ENCODE assay signal across 1 cellular context in genomic region chr12:122951979-122952892, GRCh38.
TF ChIP-seq lines count a peak whose summit lies in the region.

No MANE protein-coding gene starts in this region.

TF ChIP-seq in K562, 482 proteins besides CTCF, POLR2A, EP300 and RAD21 (continues in another document):
- no peak for TF ChIP-seq TCF15 (CRISPR knock-in tag; IDR thresholded peaks at IDR 0.05)
- TF ChIP-seq TAF9B (IDR thresholded peaks at IDR 0.05; ENCODE audit: partially characterized antibody), result no peak
- TF ChIP-seq MIER1 (IDR thresholded peaks at IDR 0.05; ENCODE audit: low read depth), result no peak
- TF ChIP-seq ZNF77 (CRISPR knock-in tag; IDR thresholded peaks at IDR 0.05), result no peak
- no peak for TF ChIP-seq ZNF449 (CRISPR knock-in tag; IDR thresholded peaks at IDR 0.05)
- no peak for TF ChIP-seq CBFA2T2 (conservative IDR thresholded peaks at IDR 0.05)
- no peak for TF ChIP-seq HMG20A (CRISPR knock-in tag; conservative IDR thresholded peaks at IDR 0.05)
- TF ChIP-seq ZKSCAN8 (CRISPR knock-in tag; IDR thresholded peaks at IDR 0.05), result peak; percentile 100
- no peak for TF ChIP-seq MEIS2 (IDR thresholded peaks at IDR 0.05; ENCODE audit: partially characterized antibody)
- TF ChIP-seq ZNF12 (CRISPR knock-in tag; IDR thresholded peaks at IDR 0.05), result peak; percentile 74; the same call in 1 of the 2 replicates
- TF ChIP-seq ETV6 (IDR thresholded peaks at IDR 0.05; ENCODE audit: borderline replicate concordance in 1 of 2, low read depth in 2 of 2, low read length in 1 of 2), result no peak
- no peak for TF ChIP-seq ETV6 (CRISPR knock-in tag; IDR thresholded peaks at IDR 0.05; ENCODE audit: borderline replicate concordance)
- no peak for TF ChIP-seq NRF1 (conservative IDR thresholded peaks at IDR 0.05 in 1 of 2, IDR thresholded peaks at IDR 0.05 in 1 of 2)
- no peak for TF ChIP-seq RAD51 (IDR thresholded peaks at IDR 0.05; ENCODE audit: borderline replicate concordance, low read depth)
- no peak for TF ChIP-seq NR0B1 (IDR thresholded peaks at IDR 0.05; ENCODE audit: partially characterized antibody)
- TF ChIP-seq TAF7 (tag; IDR thresholded peaks at IDR 0.05), result no peak
- peak; percentile 66; the same call in 1 of the 2 replicates for TF ChIP-seq CC2D1A (IDR thresholded peaks at IDR 0.05)
- TF ChIP-seq ZNF121 (CRISPR knock-in tag; conservative IDR thresholded peaks at IDR 0.05), result no peak
- peak; percentile 69 for TF ChIP-seq ZFP36 (IDR thresholded peaks at IDR 0.05; ENCODE audit: low read depth, low read length, partially characterized antibody)
- peak in 1 of 2 experiments; percentile 53; a peak in 1 of 4 replicates for TF ChIP-seq MAZ (CRISPR knock-in tag; conservative IDR thresholded peaks at IDR 0.05 in 1 of 2, IDR thresholded peaks at IDR 0.05 in 1 of 2)
- no peak for TF ChIP-seq ZFPM2 (CRISPR knock-in tag; IDR thresholded peaks at IDR 0.05)
- TF ChIP-seq BHLHE40 (IDR thresholded peaks at IDR 0.05; ENCODE audit: low read length), result 0 out of 2 replicates have a peak, but pooled peaks have one; percentile 37
- TF ChIP-seq ELF1 (tag; IDR thresholded peaks at IDR 0.05), result no peak
- TF ChIP-seq TEAD1 (CRISPR knock-in tag; IDR thresholded peaks at IDR 0.05), result 0 out of 4 replicates have a peak, but pooled peaks of 1 of the 2 experiments have one; percentile 37
- peak; percentile 36; the same call in 1 of the 2 replicates for TF ChIP-seq ZNF740 (CRISPR knock-in tag; IDR thresholded peaks at IDR 0.05)
- TF ChIP-seq ZNF740 (tag; IDR thresholded peaks at IDR 0.05), result no peak
- no peak for TF ChIP-seq XRCC3 (IDR thresholded peaks at IDR 0.05)
- peak; percentile 39; the same call in 1 of the 2 replicates for TF ChIP-seq GABPB1 (CRISPR knock-in tag; IDR thresholded peaks at IDR 0.05)
- no peak for TF ChIP-seq ATF1 (CRISPR knock-in tag; IDR thresholded peaks at IDR 0.05)
- TF ChIP-seq ATF1 (tag; IDR thresholded peaks at IDR 0.05), result no peak
- peak; percentile 45; the same call in 1 of the 2 replicates for TF ChIP-seq ZNF24 (IDR thresholded peaks at IDR 0.05)
- no peak for TF ChIP-seq NCOA4 (IDR thresholded peaks at IDR 0.05; ENCODE audit: partially characterized antibody)
- 0 out of 2 replicates have a peak, but pooled peaks have one; percentile 12 for TF ChIP-seq USF1 (CRISPR knock-in tag; IDR thresholded peaks at IDR 0.05)
- TF ChIP-seq SREBF2 (CRISPR knock-in tag; IDR thresholded peaks at IDR 0.05), result no peak
- no peak for TF ChIP-seq CEBPZ (IDR thresholded peaks at IDR 0.05; ENCODE audit: borderline replicate concordance, low read depth, low read length)
- TF ChIP-seq THRB (CRISPR knock-in tag; conservative IDR thresholded peaks at IDR 0.05), result no peak
- TF ChIP-seq CHD7 (IDR thresholded peaks at IDR 0.05; ENCODE audit: low read depth, low read length), result no peak
- TF ChIP-seq BCOR (IDR thresholded peaks at IDR 0.05), result peak; percentile 50; the same call in 1 of the 2 replicates
- no peak for TF ChIP-seq TCF3 (CRISPR knock-in tag; IDR thresholded peaks at IDR 0.05)
- no peak for TF ChIP-seq NCOA1 (IDR thresholded peaks at IDR 0.05; ENCODE audit: low read depth)
- TF ChIP-seq CBX1 (IDR thresholded peaks at IDR 0.05; ENCODE audit: low read depth), result no peak
- TF ChIP-seq ZNF324 (CRISPR knock-in tag; IDR thresholded peaks at IDR 0.05), result no peak
- no peak for TF ChIP-seq GABPB2 (CRISPR knock-in tag; conservative IDR thresholded peaks at IDR 0.05)
- no peak for TF ChIP-seq ZNF445 (CRISPR knock-in tag; IDR thresholded peaks at IDR 0.05; ENCODE audit: low read depth)
- no peak for TF ChIP-seq POLR2B (IDR thresholded peaks at IDR 0.05; ENCODE audit: low read depth, partially characterized antibody)
- no peak for TF ChIP-seq ZNF143 (CRISPR knock-in tag; IDR thresholded peaks at IDR 0.05)
- TF ChIP-seq EWSR1 (IDR thresholded peaks at IDR 0.05; ENCODE audit: borderline replicate concordance, low read depth, partially characterized antibody), result no peak
- TF ChIP-seq MTF1 (CRISPR knock-in tag; IDR thresholded peaks at IDR 0.05; ENCODE audit: borderline replicate concordance), result no peak
